ENCODE assay signal across 29 cellular contexts in the genomic region with DNA sequence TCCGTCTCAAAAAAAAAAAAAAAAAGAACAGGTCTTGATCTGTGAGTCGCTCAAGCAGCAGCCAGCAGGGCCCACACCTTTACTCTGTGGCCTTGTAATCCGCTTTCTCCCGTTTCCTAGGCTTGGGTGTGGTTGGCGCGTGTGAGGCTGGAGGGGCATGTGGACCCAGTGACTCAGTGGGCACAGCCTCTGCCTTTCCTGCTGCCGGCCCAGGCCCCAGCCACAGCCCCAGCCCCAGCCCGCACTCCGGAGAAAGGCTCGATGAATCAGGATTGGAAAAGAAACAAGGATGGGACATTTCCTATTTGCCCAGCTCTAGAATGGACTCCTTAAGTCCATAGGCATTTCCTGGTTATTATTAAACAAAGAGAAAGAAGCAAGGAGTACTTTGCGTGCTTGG. TPM values are rescaled to one million over a fixed set of nuclear protein-coding genes. Genes with fewer than 3 reads are reported as not detected.
"Had no signal": no experiment of that assay in that cellular context is flagged by ENCODE, and none has a peak within 500 bp of the region (broad histone marks: within the 10 kb centered on the region; RNA-seq: fewer than 3 reads in every experiment).

No MANE protein-coding gene starts in this region.

- H3K27ac Mint-ChIP-seq: naive thymus-derived CD4-positive, alpha-beta T cell; nephron progenitor cell; stimulated activated memory B cell treated with anti-CD40 and anti-IgM and Interleukin-4, amounts not matched to agents 10 μg/mL and 1 μg/mL and 100 μg/mL, for 72 hours; stimulated activated naive CD8-positive, alpha-beta T cell treated with anti-CD3 and anti-CD28 coated beads, Interleukin-15, amount 100 ng/mL, for 72 hours had no signal

- H3K27me3 ChIP-seq: testis had no signal

- H3K4me1 Mint-ChIP-seq: stimulated activated memory B cell treated with anti-CD40 and anti-IgM and Interleukin-4, amounts not matched to agents 10 μg/mL and 1 μg/mL and 100 μg/mL, for 72 hours had no signal

- ATAC-seq: heart right ventricle; naive thymus-derived CD4-positive, alpha-beta T cell; sciatic nerve; stimulated activated memory B cell treated with anti-CD40 and anti-IgM and Interleukin-4, amounts not matched to agents 10 μg/mL and 1 μg/mL and 100 μg/mL, for 72 hours; stimulated activated naive CD8-positive, alpha-beta T cell treated with anti-CD3 and anti-CD28 coated beads, Interleukin-15, amount 100 ng/mL, for 72 hours; upper lobe of right lung had no signal

- H3K9me3 ChIP-seq: heart right ventricle, neutrophil, spleen, testis, tibial nerve, upper lobe of right lung, vagina had no signal

- H3K36me3 Mint-ChIP-seq: naive thymus-derived CD4-positive, alpha-beta T cell; stimulated activated memory B cell treated with anti-CD40 and anti-IgM and Interleukin-4, amounts not matched to agents 10 μg/mL and 1 μg/mL and 100 μg/mL, for 72 hours had no signal

- H3K36me3 ChIP-seq: heart right ventricle, neutrophil, spleen, tibial nerve, upper lobe of right lung, vagina had no signal

- H3K9me3 Mint-ChIP-seq: stimulated activated memory B cell treated with anti-CD40 and anti-IgM and Interleukin-4, amounts not matched to agents 10 μg/mL and 1 μg/mL and 100 μg/mL, for 72 hours; stimulated activated naive CD8-positive, alpha-beta T cell treated with anti-CD3 and anti-CD28 coated beads, Interleukin-15, amount 100 ng/mL, for 72 hours had no signal

- H3K4me3 Mint-ChIP-seq: naive thymus-derived CD4-positive, alpha-beta T cell; nephron progenitor cell; stimulated activated memory B cell treated with anti-CD40 and anti-IgM and Interleukin-4, amounts not matched to agents 10 μg/mL and 1 μg/mL and 100 μg/mL, for 72 hours; stimulated activated naive CD8-positive, alpha-beta T cell treated with anti-CD3 and anti-CD28 coated beads, Interleukin-15, amount 100 ng/mL, for 72 hours had no signal

- H3K27ac ChIP-seq: heart right ventricle, neutrophil, spleen, testis, tibial nerve, upper lobe of right lung, vagina had no signal

- DNase-seq: foreskin melanocyte; hypothalamus; kidney glomerular epithelial cell; mammary epithelial cell; naive thymus-derived CD4-positive, alpha-beta T cell; nephron progenitor cell; posterior cingulate gyrus; spleen; stimulated activated CD4-positive, alpha-beta T cell treated with anti-CD3 and anti-CD28 coated beads, Interleukin-15, amount 100 ng/mL, for 24 hours; stimulated activated CD4-positive, alpha-beta T cell treated with anti-CD3 and anti-CD28 coated beads, Interleukin-1b, Interleukin-23, amount 100 ng/mL, for 48 hours; stimulated activated CD4-positive, alpha-beta T cell treated with anti-CD3 and anti-CD28 coated beads, Interleukin-4, amount 100 ng/mL, for 24 hours; stimulated activated naive CD8-positive, alpha-beta T cell treated with anti-CD3 and anti-CD28 coated beads, Interleukin-15, amount 100 ng/mL, for 72 hours; testis; upper lobe of right lung had no signal

- H3K4me1 ChIP-seq: testis, upper lobe of right lung had no signal

- FAIRE-seq: islet of Langerhans had no signal

- H3K4me3 ChIP-seq: heart right ventricle, spleen, testis, tibial nerve, upper lobe of right lung, vagina had no signal

RNA-seq across cellular contexts. Expression of a gene that starts 4.3 kb away (rescaled TPM):
- total RNA-seq: glomerular endothelial cell; heart right ventricle; mammary epithelial cell; mesenteric fat pad; mononuclear cell; naive thymus-derived CD4-positive, alpha-beta T cell; osteoblast; pulmonary artery endothelial cell; sciatic nerve; skeletal muscle tissue; spleen; subcutaneous adipose tissue; tibial nerve; upper lobe of right lung; vagina had no signal
- polyA plus RNA-seq: esophagus; mammary epithelial cell; naive thymus-derived CD4-positive, alpha-beta T cell; spleen had no signal

RNA-seq across cellular contexts. Expression of a gene that starts 50.0 kb away (rescaled TPM):
- total RNA-seq: skeletal muscle tissue had no signal
